In the genomic region with DNA sequence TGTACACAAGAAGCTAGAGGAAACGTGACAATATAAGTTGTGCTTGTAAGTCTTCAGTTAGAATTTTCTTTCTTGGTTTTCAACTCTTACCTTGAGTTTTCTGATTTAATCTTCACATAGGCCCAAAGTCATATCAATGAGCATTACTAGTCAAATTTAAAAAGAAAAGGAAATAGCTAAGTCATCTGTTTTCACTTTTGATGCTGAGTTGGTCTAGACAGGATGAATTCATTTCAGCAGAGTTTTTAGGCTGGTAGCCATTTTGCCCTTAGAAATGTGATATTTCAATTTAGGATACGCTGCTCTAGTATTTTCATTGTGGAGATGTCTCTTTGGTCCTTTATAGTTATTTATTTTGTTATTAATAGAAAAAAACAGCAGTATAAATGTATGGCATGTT, we compare ENCODE assay signal across 23 cellular contexts. TPM values are rescaled to one million over a fixed set of nuclear protein-coding genes. Genes with fewer than 3 reads are reported as not detected.
DNase-seq lines count a peak whose midpoint lies in the region; ATAC-seq and TF ChIP-seq lines count a peak whose summit lies in the region.
"Had no signal": no experiment of that assay in that cellular context is flagged by ENCODE, and none has a peak within 500 bp of the region (broad histone marks: within the 10 kb centered on the region; RNA-seq: fewer than 3 reads in every experiment).

No MANE protein-coding gene starts in this region.

- H3K79me2 ChIP-seq in KMS-11 (ENCODE audit: insufficient read depth, low read depth) = no peaks in the 10 kb centered on the region

- H3K9me3 ChIP-seq in adipocyte (ENCODE audit: control insufficient read depth, low read length) (no peaks in the 10 kb centered on the region), BE2C (no peaks in the 10 kb centered on the region)
- H3K9me3 ChIP-seq: HAP-1 had no signal

- H3K4me2 ChIP-seq in KMS-11 = peak overlapping the region; percentile 0; the same call in 1 of the 2 replicates
- H3K4me2 ChIP-seq: GM23338 had no signal

- no peaks in the 10 kb centered on the region for H3K36me3 Mint-ChIP-seq in activated naive CD4-positive, alpha-beta T cell treated with anti-CD3 and anti-CD28 coated beads, Interleukin-2, amount 50 U/mL, for 72 hours
- H3K36me3 Mint-ChIP-seq: CD14-positive monocyte had no signal

- no peak overlapping the region for H2AFZ ChIP-seq in KMS-11 (ENCODE audit: low read depth)
- H2AFZ ChIP-seq: GM23338 had no signal

- H3K27me3 ChIP-seq in KMS-11 (ENCODE audit: insufficient read depth, low read depth) = no peaks in the 10 kb centered on the region
- H3K27me3 ChIP-seq in adipocyte (replicated peaks; ENCODE audit: control insufficient read depth, insufficient read depth, low read length) = no peaks in the 10 kb centered on the region
- H3K27me3 ChIP-seq in BE2C = no peaks in the 10 kb centered on the region

- peaks cover 0 to 4% of the 10 kb centered on the region in 2 donors for H3K9me3 Mint-ChIP-seq in activated naive CD4-positive, alpha-beta T cell treated with anti-CD3 and anti-CD28 coated beads, Interleukin-2, amount 50 U/mL, for 72 hours
- H3K9me3 Mint-ChIP-seq: GM23338 had no signal

- H3K9ac ChIP-seq in KMS-11 = no peak overlapping the region
- no peak overlapping the region for H3K9ac ChIP-seq in adipocyte (ENCODE audit: low read length)

- no peak for TF ChIP-seq CTCF in AG10803 (conservative IDR thresholded peaks at IDR 0.05; ENCODE audit: low read length)
- no peak for TF ChIP-seq CTCF in KMS-11 (conservative IDR thresholded peaks at IDR 0.05; ENCODE audit: low read depth, low read length)
- TF ChIP-seq CTCF in BE2C (IDR thresholded peaks at IDR 0.05; ENCODE audit: low read depth, low read length) = no peak

- H4K20me1 ChIP-seq in KMS-11 (ENCODE audit: insufficient read depth) = no peaks in the 10 kb centered on the region

- H3K36me3 ChIP-seq in KMS-11 (ENCODE audit: insufficient read depth) = no peaks in the 10 kb centered on the region
- no peaks in the 10 kb centered on the region for H3K36me3 ChIP-seq in adipocyte (ENCODE audit: control insufficient read depth, insufficient read depth, low read length, severe bottlenecking)
- H3K36me3 ChIP-seq in BE2C = no peaks in the 10 kb centered on the region
- H3K36me3 ChIP-seq: HAP-1 had no signal

- no peak overlapping the region for H3K27ac ChIP-seq in KMS-11
- H3K27ac ChIP-seq: HL-60 had no signal

- DNase-seq in AG10803 (ENCODE audit: low read depth) (peak; percentile 49), adipocyte (ENCODE audit: low read depth) (peak; percentile 62), iris pigment epithelial cell (ENCODE audit: low read depth) (peak; percentile 13), BE2C (no peak), SIG-M5 (lab: John Stamatoyannopoulos, UW) (no peak)
- DNase-seq in activated naive CD4-positive, alpha-beta T cell treated with anti-CD3 and anti-CD28 coated beads, Interleukin-2, amount 50 U/mL, for 72 hours (ENCODE audit: low spot score in 2 of 2) = no peak
- DNase-seq: EL, GF-D8, KG1, NCI-H1105, NCI-H146, NCI-H2029, NCI-H2171, NCI-H446, NCI-H526 treated with DMSO at 0.1 percent for 48 hours, OCI-M1 had no signal

- no peak for ATAC-seq in activated naive CD4-positive, alpha-beta T cell treated with anti-CD3 and anti-CD28 coated beads, Interleukin-2, amount 50 U/mL, for 72 hours
- ATAC-seq: GM23338, HepG2, Right ventricle myocardium inferior had no signal

- H3K27ac Mint-ChIP-seq in activated naive CD4-positive, alpha-beta T cell treated with anti-CD3 and anti-CD28 coated beads, Interleukin-2, amount 50 U/mL, for 72 hours = no peak overlapping the region
- H3K27ac Mint-ChIP-seq: CD14-positive monocyte, GM23338 had no signal

- H3K4me3 ChIP-seq in AG10803 (ENCODE audit: low read length) = no peak overlapping the region
- H3K4me3 ChIP-seq in KMS-11 (IDR thresholded peaks at IDR 0.05; ENCODE audit: insufficient read depth, low read depth, low read length) = no peak overlapping the region
- no peak overlapping the region for H3K4me3 ChIP-seq in adipocyte (ENCODE audit: low read length)
- no peak overlapping the region for H3K4me3 ChIP-seq in BE2C (ENCODE audit: low read depth, low read length)
- H3K4me3 ChIP-seq: GM23338, HAP-1 had no signal

- H3K4me1 ChIP-seq in KMS-11 (ENCODE audit: low read depth, poor library complexity, severe bottlenecking) (peaks cover 50% of the 10 kb centered on the region), adipocyte (ENCODE audit: control insufficient read depth, insufficient read depth, low read length) (no peaks in the 10 kb centered on the region), BE2C (0 out of 2 replicates have a peak, but pooled peaks cover 3% of the 10 kb centered on the region)
- H3K4me1 ChIP-seq: HAP-1 had no signal

RNA-seq across cellular contexts. Expression of a gene that starts 44.6 kb away (rescaled TPM):
- 10 to 100 TPM; 18.6 to 20.2 TPM for total RNA-seq in activated naive CD4-positive, alpha-beta T cell treated with anti-CD3 and anti-CD28 coated beads, Interleukin-2, amount 50 U/mL, for 72 hours
- 12.7 TPM for polyA plus RNA-seq in BE2C (2012; ENCODE audit: insufficient read depth, insufficient read length, low read depth)

Comparison
In these comparisons a context has a peak if more than half of its experiments do, and no peak if none do; other contexts are left out.
1. DNase-seq: peak in AG10803 (single experiment), adipocyte (single experiment) and iris pigment epithelial cell (single experiment); none in activated naive CD4-positive, alpha-beta T cell treated with anti-CD3 and anti-CD28 coated beads, Interleukin-2, amount 50 U/mL, for 72 hours (0 of 2), BE2C (single experiment) and SIG-M5 (single experiment).